In the genomic region with DNA sequence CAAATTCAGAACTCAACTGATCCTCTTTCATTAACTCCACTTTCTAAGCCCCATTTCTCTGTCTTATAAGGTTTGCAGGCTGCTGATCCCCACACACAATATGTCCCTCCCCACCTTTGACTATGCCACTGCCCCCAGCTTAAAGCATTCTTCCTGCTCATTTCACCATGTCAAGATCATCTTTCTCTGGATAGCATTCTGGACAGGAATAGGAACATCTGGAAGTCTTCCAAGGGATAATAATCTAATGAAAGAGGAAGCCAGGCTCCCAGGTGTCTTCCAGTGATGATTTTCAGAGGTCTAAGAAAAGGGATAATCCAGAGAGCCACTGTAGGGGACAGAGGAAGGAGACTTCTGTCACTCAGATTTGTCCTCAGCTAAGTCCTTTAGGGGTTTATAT, we compare ENCODE assay signal across 18 cellular contexts.
"Had no signal": no experiment of that assay in that cellular context is flagged by ENCODE, and none has a peak within 500 bp of the region (broad histone marks: within the 10 kb centered on the region; RNA-seq: fewer than 3 reads in every experiment).

No MANE protein-coding gene starts in this region.

- ATAC-seq: foreskin keratinocyte; left colon; sciatic nerve; stimulated activated memory B cell treated with anti-CD40 and anti-IgM and Interleukin-4, amounts not matched to agents 10 μg/mL and 1 μg/mL and 100 μg/mL, for 72 hours had no signal

- DNase-seq: effector CD4-positive, alpha-beta T cell; endodermal cell; erythroblast; foreskin keratinocyte; head of caudate nucleus; kidney; left colon; mesendoderm; naive B cell; spleen; stimulated activated CD4-positive, alpha-beta T cell treated with anti-CD3 and anti-CD28 coated beads, Interleukin-15, amount 100 ng/mL, for 24 hours; stimulated activated CD4-positive, alpha-beta T cell treated with anti-CD3 and anti-CD28 coated beads, Interleukin-1b, Interleukin-23, amount 100 ng/mL, for 48 hours; stimulated activated CD4-positive, alpha-beta T cell treated with anti-CD3 and anti-CD28 coated beads, Interleukin-4, amount 100 ng/mL, for 24 hours; tibial artery; upper lobe of left lung; uterus had no signal
